In the genomic region with DNA sequence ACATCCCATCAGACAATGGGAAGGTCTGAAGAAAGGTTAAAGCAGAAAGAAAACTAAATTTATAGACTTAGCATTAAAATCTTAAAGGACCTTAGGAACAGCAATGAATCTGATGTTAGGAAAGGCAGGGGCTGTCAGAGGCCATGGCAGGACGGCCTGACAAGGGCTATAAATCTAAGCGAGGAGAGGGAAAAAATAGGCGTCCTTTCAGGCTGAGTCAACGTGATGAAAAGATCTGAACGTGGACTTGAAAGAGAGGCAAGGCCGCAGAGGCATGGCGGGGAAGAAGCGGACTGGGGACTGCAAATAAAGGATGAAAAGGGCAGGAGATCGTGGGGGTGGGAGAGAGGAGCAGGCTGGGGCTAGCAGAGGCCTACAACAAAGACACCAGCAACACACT, we compare ENCODE assay signal across 20 cellular contexts.
"Had no signal": no experiment of that assay in that cellular context is flagged by ENCODE, and none has a peak within 500 bp of the region (broad histone marks: within the 10 kb centered on the region; RNA-seq: fewer than 3 reads in every experiment).

No MANE protein-coding gene starts in this region.

- H3K4me3 ChIP-seq: esophagus squamous epithelium, gastrocnemius medialis, ovary, prostate gland, right atrium auricular region, testis, upper lobe of left lung had no signal

- H3K27me3 ChIP-seq: esophagus squamous epithelium, gastrocnemius medialis, neutrophil, ovary, right atrium auricular region, testis, upper lobe of left lung had no signal

- H3K9me3 ChIP-seq: esophagus squamous epithelium, gastrocnemius medialis, neutrophil, ovary, prostate gland, right atrium auricular region, testis, upper lobe of left lung had no signal

- H3K4me1 ChIP-seq: esophagus squamous epithelium, gastrocnemius medialis, prostate gland, right atrium auricular region, testis, upper lobe of left lung had no signal

- DNase-seq: activated B cell treated with CpG ODN at 0.5 μM for 24 hours; activated CD4-positive, alpha-beta T cell treated with anti-CD3 and anti-CD28 coated beads for 36 hours; activated CD4-positive, alpha-beta T cell treated with anti-CD3 and anti-CD28 coated beads, Interleukin-2, amount 50 U/mL, for 4 hours; activated CD8-positive, alpha-beta memory T cell treated with anti-CD3 and anti-CD28 coated beads for 24 hours; activated CD8-positive, alpha-beta memory T cell treated with anti-CD3 and anti-CD28 coated beads, Interleukin-2, amount 50 U/mL, for 4 hours; activated T-cell treated with anti-CD3 and anti-CD28 coated beads, Interleukin-2, amount 50 U/mL, for 24 hours; central memory CD4-positive, alpha-beta T cell; esophagus squamous epithelium; gastrocnemius medialis; hypothalamus; left ventricle myocardium superior; mammary epithelial cell; ovary; stimulated activated CD4-positive, alpha-beta T cell treated with anti-CD3 and anti-CD28 coated beads, Interleukin-1b, Interleukin-23, amount 100 ng/mL, for 48 hours; T1000; testis; upper lobe of left lung had no signal

- H3K36me3 ChIP-seq: esophagus squamous epithelium, gastrocnemius medialis, neutrophil, ovary, prostate gland, right atrium auricular region, upper lobe of left lung had no signal

- H3K27ac ChIP-seq: esophagus squamous epithelium, gastrocnemius medialis, neutrophil, ovary, prostate gland, right atrium auricular region, testis, upper lobe of left lung had no signal
